16 cellular contexts compared by ENCODE assay signal in genomic region chr20:47454298-47455132, GRCh38. TPM values are rescaled to one million over a fixed set of nuclear protein-coding genes. Genes with fewer than 3 reads are reported as not detected.
A peak's percentile ranks its signal among the peaks of the same experiment; 100 is the strongest.
DNase-seq lines count a peak whose midpoint lies in the region; ATAC-seq and TF ChIP-seq lines count a peak whose summit lies in the region.
"Had no signal": no experiment of that assay in that cellular context is flagged by ENCODE, and none has a peak within 500 bp of the region (broad histone marks: within the 10 kb centered on the region; RNA-seq: fewer than 3 reads in every experiment).

No MANE protein-coding gene starts in this region.

- H2AFZ ChIP-seq in H9 (ENCODE audit: low read length), result no peak overlapping the region

- H3K4me3 Mint-ChIP-seq in H9 (no peak overlapping the region), endodermal cell (no peak overlapping the region), naive B cell (peak overlapping the region in 7 of 8 donors; percentile 2 to 69 (median 56))
- H3K4me3 Mint-ChIP-seq: activated naive CD4-positive, alpha-beta T cell treated with anti-CD3 and anti-CD28 coated beads for 36 hours; naive thymus-derived CD8-positive, alpha-beta T cell had no signal

- no peak overlapping the region for H2BK20ac ChIP-seq in H9 (ENCODE audit: low read depth, low read length, poor library complexity, severe bottlenecking)

- H4K5ac ChIP-seq in H9 (ENCODE audit: insufficient read length, low read depth, low read length), result no peak overlapping the region

- H3T11ph ChIP-seq in H9 (ENCODE audit: low read length), result no peak overlapping the region

- H3K4me1 ChIP-seq in H9 (ENCODE audit: insufficient read depth, low read length) (no peaks in the 10 kb centered on the region), endodermal cell (ENCODE audit: control insufficient read depth, insufficient read depth, low read length) (peaks cover 2% of the 10 kb centered on the region)
- H3K4me1 ChIP-seq: HAP-1 had no signal

- H2BK120ac ChIP-seq in H9 (ENCODE audit: low read depth, low read length, poor library complexity, severe bottlenecking), result no peak overlapping the region

- H2BK15ac ChIP-seq in H9 (ENCODE audit: low read depth, low read length), result no peak overlapping the region

- no peaks in the 10 kb centered on the region for H3K79me2 ChIP-seq in H9 (ENCODE audit: insufficient read depth, low read length)

- no peak overlapping the region for H2BK12ac ChIP-seq in H9 (ENCODE audit: insufficient read length, low read depth, low read length)

- peaks cover 2 to 3% of the 10 kb centered on the region in 2 experiments; a peak in 3 of 4 replicates for H3K4me1 Mint-ChIP-seq in H9
- H3K4me1 Mint-ChIP-seq in endodermal cell, result peaks cover 17% of the 10 kb centered on the region
- peaks cover 29 to 56% (median 39%) of the 10 kb centered on the region in 3 donors for H3K4me1 Mint-ChIP-seq in naive B cell

- TF ChIP-seq CTCF in H9 (conservative IDR thresholded peaks at IDR 0.05) (no peak), RWPE1 (conservative IDR thresholded peaks at IDR 0.05; ENCODE audit: low read depth) (no peak), endodermal cell (conservative IDR thresholded peaks at IDR 0.05) (no peak)

- H3K27me3 Mint-ChIP-seq in H9 (ENCODE audit: low read depth), result no peaks in the 10 kb centered on the region
- H3K27me3 Mint-ChIP-seq in endodermal cell (ENCODE audit: insufficient read depth), result no peaks in the 10 kb centered on the region
- H3K27me3 Mint-ChIP-seq in naive B cell, result no peaks in the 10 kb centered on the region
- H3K27me3 Mint-ChIP-seq: naive thymus-derived CD8-positive, alpha-beta T cell had no signal

- POLR2A ChIA-PET in RWPE1 (lab: Yijun Ruan, JAX; ENCODE audit: low non-redundant PET), result interaction anchor here (1.1 kb wide), 1 partner anchor 47 kb away, joined by 3 read pairs; the partner anchor contains the start of gene NCOA3

- no peak for ATAC-seq in naive B cell (ENCODE audit: low read depth in 2 of 2)
- ATAC-seq: left cardiac atrium; naive thymus-derived CD8-positive, alpha-beta T cell; Right ventricle myocardium inferior had no signal

- H3K56ac ChIP-seq in H9 (ENCODE audit: insufficient read length, low read depth, low read length), result no peak overlapping the region

- H3K23ac ChIP-seq in H9 (ENCODE audit: insufficient read length, low read depth, low read length), result no peak overlapping the region

- no peak overlapping the region for H4K91ac ChIP-seq in H9 (ENCODE audit: insufficient read length, low read depth, low read length)

- H2BK5ac ChIP-seq in H9 (ENCODE audit: insufficient read length, low read length), result no peak overlapping the region

- H3K14ac ChIP-seq in H9 (ENCODE audit: insufficient read depth, low read length), result no peak overlapping the region

- DNase-seq in H9 (no peak), RWPE1 (ENCODE audit: low spot score) (no peak), endodermal cell (peak; percentile 59), naive B cell (no peak), NCI-H2196 (lab: John Stamatoyannopoulos, UW; ENCODE audit: unreplicated experiment) (no peak), NCI-H510A treated with DMSO at 0.1 percent for 48 hours (lab: John Stamatoyannopoulos, UW) (no peak), T-helper 9 cell (no peak)
- no peak for DNase-seq in stimulated activated CD4-positive, alpha-beta T cell treated with anti-CD3 and anti-CD28 coated beads, Interleukin-4, amount 100 ng/mL, for 4 hours
- DNase-seq: activated naive CD4-positive, alpha-beta T cell treated with anti-CD3 and anti-CD28 coated beads for 36 hours; central memory CD4-positive, alpha-beta T cell; head of caudate nucleus; left cardiac atrium; naive thymus-derived CD8-positive, alpha-beta T cell; NCI-H2029 treated with DMSO at 0.1 percent for 48 hours had no signal

- no peak overlapping the region for H3K4me2 ChIP-seq in H9 (ENCODE audit: insufficient read depth, insufficient read length, low read length)

- no peaks in the 10 kb centered on the region for H3K79me1 ChIP-seq in H9 (ENCODE audit: insufficient read depth, low read depth, low read length, poor library complexity, severe bottlenecking)

- H4K20me1 ChIP-seq in H9 (ENCODE audit: control insufficient read depth, insufficient read depth, insufficient read length), result no peaks in the 10 kb centered on the region

- H3K9ac ChIP-seq in H9 (ENCODE audit: extremely low read depth, insufficient read length, low read length) (no peak overlapping the region), endodermal cell (ENCODE audit: extremely low read depth, low read length, poor library complexity, severe bottlenecking) (peak overlapping the region; percentile 14)

- CTCF ChIA-PET in RWPE1 (lab: Yijun Ruan, JAX), result interaction anchor here (0.6 to 1.7 kb wide), 4 partner anchors 70 to 769 kb away, joined by 3 to 10 read pairs (median 6); no protein-coding TSS in a partner anchor

- H3K9me3 ChIP-seq in H9 (ENCODE audit: control insufficient read depth, low read depth, low read length) (no peaks in the 10 kb centered on the region), endodermal cell (ENCODE audit: control insufficient read depth, low read length) (no peaks in the 10 kb centered on the region)
- H3K9me3 ChIP-seq: HAP-1 had no signal

- H3K36me3 Mint-ChIP-seq in H9 (ENCODE audit: insufficient read depth in 1 of 3, low read depth in 3 of 3) (no peaks in the 10 kb centered on the region), endodermal cell (ENCODE audit: low read depth) (no peaks in the 10 kb centered on the region), naive B cell (no peaks in the 10 kb centered on the region)
- H3K36me3 Mint-ChIP-seq: naive thymus-derived CD8-positive, alpha-beta T cell had no signal

- H3K27ac ChIP-seq in H9 (ENCODE audit: insufficient read length, low read depth, low read length), result no peak overlapping the region
- peak overlapping the region; percentile 86 for H3K27ac ChIP-seq in RWPE1
- no peak overlapping the region for H3K27ac ChIP-seq in endodermal cell (ENCODE audit: low read depth, low read length)

- H3K23me2 ChIP-seq in H9 (ENCODE audit: insufficient read length, low read depth, low read length, poor library complexity, severe bottlenecking), result no peaks in the 10 kb centered on the region

- H3K27me3 ChIP-seq in H9 (ENCODE audit: insufficient read depth, low read length), result no peaks in the 10 kb centered on the region
- H3K27me3 ChIP-seq in endodermal cell (ENCODE audit: control insufficient read depth, insufficient read depth, low read length, poor library complexity, severe bottlenecking), result no peaks in the 10 kb centered on the region

- no peak overlapping the region for H3K4me3 ChIP-seq in endodermal cell (ENCODE audit: low read length)
- H3K4me3 ChIP-seq: HAP-1 had no signal

- H4K8ac ChIP-seq in H9 (replicated peaks; ENCODE audit: insufficient read length, low read depth, low read length), result no peak overlapping the region

- no peaks in the 10 kb centered on the region for H3K36me3 ChIP-seq in endodermal cell (ENCODE audit: control insufficient read depth, insufficient read depth, low read length)
- H3K36me3 ChIP-seq: HAP-1 had no signal

- no peak overlapping the region for H3K18ac ChIP-seq in H9 (ENCODE audit: insufficient read length, low read depth, low read length)

- H2AK5ac ChIP-seq in H9 (ENCODE audit: insufficient read length, low read length), result no peak overlapping the region

- no peak overlapping the region for H3K4ac ChIP-seq in H9 (ENCODE audit: low read depth, low read length)

- H3K9me3 Mint-ChIP-seq in H9 (no peaks in the 10 kb centered on the region), endodermal cell (no peaks in the 10 kb centered on the region), naive B cell (peaks cover 0 to 1% (median 0%) of the 10 kb centered on the region in 7 donors)
- H3K9me3 Mint-ChIP-seq: activated naive CD4-positive, alpha-beta T cell treated with anti-CD3 and anti-CD28 coated beads for 36 hours; naive thymus-derived CD8-positive, alpha-beta T cell had no signal

- WGBS in H9 (ENCODE audit: extremely low coverage, insufficient read length, low lambda C conversion rate), result no CpG with 5 or more reads among the region's 10 CpGs
- WGBS in endodermal cell (ENCODE audit: insufficient coverage in 1 of 2, insufficient read length in 1 of 2), 2 experiments, result 88 to 93% methylated on average over 9 to 10 of the region's 10 CpGs

- H3K27ac Mint-ChIP-seq in H9 (peak overlapping the region in 2 of 3 experiments; percentile 32 to 45; a peak in 2 of 7 replicates), endodermal cell (peak overlapping the region; percentile 84), naive B cell (peak overlapping the region; percentile 8 to 97 (median 82))

RNA-seq across cellular contexts. Expression of gene NCOA3, which starts 47.2 kb away (rescaled TPM):
- total RNA-seq in H9 (2021) (22.3 and 23.3 TPM in 2 replicates), endodermal cell (10 to 100 TPM; 38.6 TPM)
- polyA plus RNA-seq in endodermal cell (2013, experiment 1 of 2), result 15.2 TPM
- polyA plus RNA-seq in endodermal cell (2013, experiment 2 of 2), result 14.4 TPM
- polyA plus RNA-seq in naive B cell (ENCODE audit: low read depth in 6 of 6), result 10 to 100 TPM; 22.7 to 70.9 (median 54.1) TPM

Comparison
In these comparisons a context has a peak if more than half of its experiments do, and no peak if none do; other contexts are left out.
1. H3K4me3 Mint-ChIP-seq: peak in naive B cell (7 of 8); none in H9 (0 of 2) and endodermal cell (single experiment).
2. Peak in every context shown above with its lines, with median percentiles within 50 percentile points of each other: H3K27ac Mint-ChIP-seq.